Comparison of ENCODE assay signal across 18 cellular contexts in the genomic region with DNA sequence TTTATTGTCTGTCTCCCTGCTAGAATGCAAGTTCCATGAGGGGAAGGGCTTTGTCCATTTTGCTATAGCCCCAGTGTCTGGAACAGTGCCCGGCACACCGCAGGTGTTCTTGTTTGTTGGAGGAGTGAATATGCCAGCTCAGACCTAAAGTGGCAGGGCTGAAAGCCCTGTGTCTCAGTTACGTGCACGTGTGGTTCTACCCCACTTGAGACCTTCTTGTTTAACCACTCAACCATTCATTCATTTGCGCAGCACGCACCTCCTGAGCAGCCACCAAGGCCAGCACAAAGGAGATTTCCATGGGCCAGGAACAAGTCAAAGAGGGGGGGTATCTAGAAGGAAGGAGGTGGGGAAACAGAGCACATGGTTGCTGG.
A peak's percentile ranks its signal among the peaks of the same experiment; 100 is the strongest.
DNase-seq lines count a peak whose midpoint lies in the region; ATAC-seq and TF ChIP-seq lines count a peak whose summit lies in the region.
"Had no signal": no experiment of that assay in that cellular context is flagged by ENCODE, and none has a peak within 500 bp of the region (broad histone marks: within the 10 kb centered on the region; RNA-seq: fewer than 3 reads in every experiment).

No MANE protein-coding gene starts in this region.

- peak in 2 of 3 experiments; percentile 42 to 87 for DNase-seq in NCI-H1417 (lab: John Stamatoyannopoulos, UW)
- DNase-seq in NCI-H1417 treated with DMSO at 0.1 percent for 48 hours (lab: John Stamatoyannopoulos, UW): no peak
- peak; percentile 83 for DNase-seq in NCI-H1436 treated with DMSO at 0.1 percent for 48 hours (lab: John Stamatoyannopoulos, UW)
- DNase-seq in NCI-H510A treated with DMSO at 0.1 percent for 48 hours (lab: John Stamatoyannopoulos, UW): peak; percentile 95
- DNase-seq in lower lobe of right lung: no peak
- DNase-seq in A172 (ENCODE audit: low spot score): no peak
- no peak for DNase-seq in transverse colon
- DNase-seq: activated B cell treated with CpG ODN at 0.5 μM for 24 hours; activated CD8-positive, alpha-beta memory T cell treated with anti-CD3 and anti-CD28 coated beads, Interleukin-2, amount 50 U/mL, for 4 hours; CD4-positive, alpha-beta memory T cell; cortex of kidney; esophagus squamous epithelium; NCI-H1930; NK-92 treated with Interleukin-12 subunit alpha and Interleukin-12 subunit beta, amount 100 ng/mL, for 24 hours; stimulated activated CD4-positive, alpha-beta T cell treated with anti-CD3 and anti-CD28 coated beads, Interleukin-15, amount 100 ng/mL, for 24 hours; trophoblast cell had no signal

- H3K27ac ChIP-seq in lower lobe of right lung (no peak overlapping the region), gastroesophageal sphincter (no peak overlapping the region), transverse colon (no peak overlapping the region)
- H3K27ac ChIP-seq: 22Rv1 had no signal

- peak; percentile 63 to 67 for ATAC-seq in lower lobe of right lung
- no peak for ATAC-seq in gastroesophageal sphincter

- H3K36me3 ChIP-seq in lower lobe of right lung (no peaks in the 10 kb centered on the region), gastroesophageal sphincter (peaks cover 0 to 76% of the 10 kb centered on the region in 2 donors), transverse colon (no peaks in the 10 kb centered on the region)

- TF ChIP-seq EP300 in gastroesophageal sphincter (IDR thresholded peaks at IDR 0.05): no peak
- TF ChIP-seq EP300 in transverse colon (IDR thresholded peaks at IDR 0.05; ENCODE audit: low read depth): no peak

- peaks cover 11% of the 10 kb centered on the region for H3K4me1 ChIP-seq in lower lobe of right lung
- peaks cover 0 to 4% (median 0%) of the 10 kb centered on the region in 3 donors for H3K4me1 ChIP-seq in gastroesophageal sphincter
- H3K4me1 ChIP-seq in transverse colon: no peaks in the 10 kb centered on the region
- H3K4me1 ChIP-seq: esophagus squamous epithelium had no signal

- H3K9me3 ChIP-seq in lower lobe of right lung (no peaks in the 10 kb centered on the region), gastroesophageal sphincter (no peaks in the 10 kb centered on the region), transverse colon (no peaks in the 10 kb centered on the region)
- H3K9me3 ChIP-seq: esophagus squamous epithelium had no signal

- in situ Hi-C loops in transverse colon (cut with MboI; ENCODE audit: low pct_ligation_motif_present in 1 of 4, low pct_unique_long_range_greater_than_20kb in 1 of 4, low sequenced_read_pairs in 3 of 4): no loop called here

- no peak overlapping the region for H3K4me3 ChIP-seq in lower lobe of right lung
- no peak overlapping the region for H3K4me3 ChIP-seq in gastroesophageal sphincter
- H3K4me3 ChIP-seq in transverse colon: no peak overlapping the region
- H3K4me3 ChIP-seq: esophagus squamous epithelium had no signal

- WGBS in gastroesophageal sphincter (ENCODE audit: low coverage in 1 of 2), 2 donors: 60 to 97% methylated on average over 1 to 4 of the region's 6 CpGs
- WGBS in transverse colon (ENCODE audit: low coverage in 1 of 2), 2 donors: 91 to 100% methylated on average over 4 to 6 of the region's 6 CpGs

- H3K27me3 ChIP-seq in lower lobe of right lung (ENCODE audit: low read depth): no peaks in the 10 kb centered on the region
- H3K27me3 ChIP-seq in gastroesophageal sphincter: no peaks in the 10 kb centered on the region
- H3K27me3 ChIP-seq in transverse colon: no peaks in the 10 kb centered on the region
- H3K27me3 ChIP-seq: esophagus squamous epithelium had no signal

- intact Hi-C loops in lower lobe of right lung (cut with DNase I) (no loop called here), transverse colon (cut with DNase I; ENCODE audit: low total_unique reads) (no loop called here)

- TF ChIP-seq POLR2A in gastroesophageal sphincter (IDR thresholded peaks at IDR 0.05) (no peak), transverse colon (IDR thresholded peaks at IDR 0.05) (no peak)

- TF ChIP-seq CTCF in lower lobe of right lung (IDR thresholded peaks at IDR 0.05) (no peak), gastroesophageal sphincter (IDR thresholded peaks at IDR 0.05) (no peak), transverse colon (IDR thresholded peaks at IDR 0.05) (no peak)

Comparison
In these comparisons a context has a peak if more than half of its experiments do, and no peak if none do; other contexts are left out.
1. DNase-seq: peak in NCI-H1417 (2 of 3), NCI-H1436 treated with DMSO at 0.1 percent for 48 hours (single experiment) and NCI-H510A treated with DMSO at 0.1 percent for 48 hours (single experiment); none in NCI-H1417 treated with DMSO at 0.1 percent for 48 hours (single experiment), lower lobe of right lung (single experiment), A172 (single experiment) and transverse colon (single experiment).